ENCODE assay signal across 8 cellular contexts in genomic region chr19:1942934-1943555, GRCh38. TPM values are rescaled to one million over a fixed set of nuclear protein-coding genes. Genes with fewer than 3 reads are reported as not detected.
DNase-seq lines count a peak whose midpoint lies in the region; ATAC-seq and TF ChIP-seq lines count a peak whose summit lies in the region.

No MANE protein-coding gene starts in this region.

- peak overlapping the region; percentile 91 to 97 (median 94) for H3K4me3 Mint-ChIP-seq in brain

- H3K27me3 ChIP-seq in BJ (ENCODE audit: control insufficient read depth, insufficient read depth, low read length) = no peaks in the 10 kb centered on the region
- H3K27me3 ChIP-seq in HUES64 (ENCODE audit: insufficient read depth, low read length) = no peaks in the 10 kb centered on the region
- no peaks in the 10 kb centered on the region for H3K27me3 ChIP-seq in mononuclear cell (ENCODE audit: insufficient read depth, low read length)

- CTCF ChIA-PET in BJ (lab: Yijun Ruan, JAX) = interaction anchor here (1.2 kb wide), 2 partner anchors 13 to 94 kb away, joined by 4 to 5 read pairs; partner anchors contain the start of gene REXO1

- H3K9me3 Mint-ChIP-seq in brain = peaks cover 0 to 3% (median 0%) of the 10 kb centered on the region in 5 experiments

- H3K36me3 ChIP-seq in BJ (ENCODE audit: control insufficient read depth, insufficient read depth, low read length) (no peaks in the 10 kb centered on the region; the same call in none of the 2 replicates), HUES64 (ENCODE audit: insufficient read depth, low read length) (no peaks in the 10 kb centered on the region)

- POLR2A ChIA-PET in BJ (lab: Charles Lee) = no interaction called here

- H3K4me1 Mint-ChIP-seq in brain = peaks cover 27% of the 10 kb centered on the region

- H3K4me3 ChIP-seq in BJ (ENCODE audit: low read depth, low read length) (peak overlapping the region; percentile 80), HUES64 (ENCODE audit: low read length) (peak overlapping the region; percentile 97), mononuclear cell (ENCODE audit: low read length) (peak overlapping the region; percentile 80)

- peak overlapping the region; percentile 92; the same call in 1 of the 2 replicates for H3K27ac ChIP-seq in HUES64 (ENCODE audit: low read depth, low read length)

- peak overlapping the region; percentile 91 to 97 (median 94) for H3K27ac Mint-ChIP-seq in brain

- peaks cover 3% of the 10 kb centered on the region for H3K27me3 Mint-ChIP-seq in brain

- no peaks in the 10 kb centered on the region for H3K9me3 ChIP-seq in HUES64 (ENCODE audit: insufficient read depth, low read depth, low read length)
- no peaks in the 10 kb centered on the region for H3K9me3 ChIP-seq in mononuclear cell (ENCODE audit: low read depth, low read length)

- ATAC-seq in GM18520 (IDR thresholded peaks at IDR 0.05; ENCODE audit: unreplicated experiment) (no peak), HG02759 (IDR thresholded peaks at IDR 0.05; ENCODE audit: unreplicated experiment) (no peak)

- no peak for TF ChIP-seq CTCF in BJ (IDR thresholded peaks at IDR 0.05; ENCODE audit: insufficient read depth, low read depth, low read length)
- TF ChIP-seq CTCF in brain (conservative IDR thresholded peaks at IDR 0.05) = no peak

- WGBS in HUES64 = 44% methylated on average over 20 of the region's 21 CpGs

- no peak for DNase-seq in BJ (ENCODE audit: low read depth)
- no peak for DNase-seq in stimulated activated CD8-positive, alpha-beta memory T cell treated with anti-CD3 and anti-CD28 coated beads, Interleukin-4, amount 100 ng/mL, for 48 hours
- DNase-seq in stimulated activated CD4-positive, alpha-beta T cell treated with anti-CD3 and anti-CD28 coated beads, Interleukin-12 subunit alpha, Interleukin-12 subunit beta, amount 100 ng/mL, for 4 hours = no peak

- peaks cover 10% of the 10 kb centered on the region for H3K4me1 ChIP-seq in HUES64 (ENCODE audit: insufficient read depth, low read length)
- H3K4me1 ChIP-seq in mononuclear cell (ENCODE audit: insufficient read depth, low read length) = peaks cover 51% of the 10 kb centered on the region

- H3K9ac ChIP-seq in HUES64 (ENCODE audit: low read depth, low read length) = peak overlapping the region; percentile 83

- peaks cover 9% of the 10 kb centered on the region for H3K36me3 Mint-ChIP-seq in brain

RNA-seq across cellular contexts. Expression of gene CSNK1G2, which starts 2.1 kb away (rescaled TPM):
- polyA plus RNA-seq in BJ (2011; rRNA removed) (26.1 and 48.1 TPM in 2 replicates), brain (ENCODE audit: insufficient read depth, low read depth, low replicate concordance) (83.7 TPM)
- 39.4 and 43.0 TPM in 2 replicates for polyA minus RNA-seq in BJ (2011; rRNA and poly(A)+ RNA removed)
- polyA plus RNA-seq in HUES64 (2013, experiment 1 of 2) = 82.3 TPM
- polyA plus RNA-seq in HUES64 (2013, experiment 2 of 2) = 92.0 TPM
- 96.7 TPM for total RNA-seq in mononuclear cell

RNA-seq across cellular contexts. Expression of gene ADAT3, which starts 37.8 kb away (rescaled TPM):
- polyA plus RNA-seq in BJ (2011; rRNA removed) = 0.56 and 0.64 TPM in 2 replicates
- 0.36 and 0.66 TPM in 2 replicates for polyA minus RNA-seq in BJ (2011; rRNA and poly(A)+ RNA removed)
- polyA plus RNA-seq in HUES64 (2013, experiment 1 of 2) = 4.1 TPM
- polyA plus RNA-seq in HUES64 (2013, experiment 2 of 2) = 4.1 TPM
- 3.8 TPM for polyA plus RNA-seq in brain (ENCODE audit: insufficient read depth, low read depth, low replicate concordance)
- 2.9 TPM for total RNA-seq in mononuclear cell

RNA-seq across cellular contexts. Expression of gene SCAMP4, which starts 37.8 kb away (rescaled TPM):
- polyA plus RNA-seq in BJ (2011; rRNA removed) (6.2 and 13.2 TPM in 2 replicates), brain (ENCODE audit: insufficient read depth, low read depth, low replicate concordance) (105 TPM)
- polyA minus RNA-seq in BJ (2011; rRNA and poly(A)+ RNA removed) = 10.5 and 13.8 TPM in 2 replicates
- 31.7 TPM for polyA plus RNA-seq in HUES64 (2013, experiment 1 of 2)
- 32.5 TPM for polyA plus RNA-seq in HUES64 (2013, experiment 2 of 2)
- 20.1 TPM for total RNA-seq in mononuclear cell

RNA-seq across cellular contexts. Expression of gene ABHD17A, which starts 57.7 kb away (rescaled TPM):
- polyA plus RNA-seq in BJ (2011; rRNA removed) (34.3 and 48.8 TPM in 2 replicates), brain (ENCODE audit: insufficient read depth, low read depth, low replicate concordance) (124 TPM)
- polyA minus RNA-seq in BJ (2011; rRNA and poly(A)+ RNA removed) = 8.5 and 10.0 TPM in 2 replicates
- 31.8 TPM for polyA plus RNA-seq in HUES64 (2013, experiment 1 of 2)
- polyA plus RNA-seq in HUES64 (2013, experiment 2 of 2) = 31.0 TPM
- 97.8 TPM for total RNA-seq in mononuclear cell
